8 cellular contexts compared by ENCODE assay signal in the genomic region with DNA sequence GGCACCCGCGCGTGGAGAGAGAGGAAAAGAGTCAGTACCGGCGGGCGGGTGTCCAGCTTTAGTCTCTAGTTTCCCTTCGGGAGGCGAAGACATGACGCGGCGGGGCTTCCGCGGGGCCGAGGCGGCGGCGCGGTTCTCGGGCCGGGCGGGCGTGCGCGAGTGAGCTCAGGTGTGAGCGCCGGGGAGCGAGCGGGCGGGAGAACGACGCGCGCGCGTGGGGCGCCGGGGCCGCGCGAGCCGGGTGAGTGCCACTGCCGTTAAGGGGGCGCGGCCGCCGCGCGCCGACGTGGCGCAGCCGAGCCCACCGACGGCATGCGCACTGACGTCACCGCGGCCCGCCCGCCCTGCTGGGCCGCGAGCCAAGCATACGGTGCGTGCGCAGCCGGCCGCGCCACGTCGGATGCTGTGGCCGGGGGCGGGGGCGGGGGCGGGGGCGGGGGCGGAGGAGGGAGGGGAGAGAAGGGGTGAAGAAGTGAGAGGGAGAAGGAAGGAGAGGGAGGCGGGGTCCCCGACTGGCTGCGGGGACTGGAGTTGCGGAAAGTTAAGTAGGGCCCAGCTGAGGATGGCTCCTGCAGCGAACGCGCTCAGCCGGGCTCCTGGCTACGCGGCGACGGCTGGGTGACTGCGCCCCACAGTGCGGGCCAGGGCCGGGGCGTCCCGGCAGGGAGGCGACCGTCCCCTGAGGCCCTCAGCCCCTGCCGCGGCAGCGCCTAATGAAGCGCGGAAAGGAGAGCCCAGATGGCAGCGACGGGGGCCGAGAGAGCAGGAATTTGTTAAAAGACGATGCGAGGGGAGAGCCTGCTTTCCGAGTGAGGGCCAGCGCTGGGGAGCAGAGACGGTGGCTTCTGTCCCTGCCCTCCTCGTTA. TPM values are rescaled to one million over a fixed set of nuclear protein-coding genes. Genes with fewer than 3 reads are reported as not detected.
A peak's percentile ranks its signal among the peaks of the same experiment; 100 is the strongest.
DNase-seq lines count a peak whose midpoint lies in the region; ATAC-seq and TF ChIP-seq lines count a peak whose summit lies in the region.

TSS of gene DAP (minus strand) at position 259 of the 866 bp plus-strand sequence. CDS start at position 93, 166 bp downstream.

- CTCF ChIA-PET in A673 (lab: Charles Lee) (no interaction called here), mammary epithelial cell (lab: Charles Lee; ENCODE audit: low non-redundant PET) (no interaction called here)

- H3K4me1 ChIP-seq in A673 (ENCODE audit: insufficient read depth, low read length, poor library complexity, severe bottlenecking) (peaks cover 28% of the 10 kb centered on the region), mammary epithelial cell (ENCODE audit: insufficient read depth, low read length) (peaks cover 3% of the 10 kb centered on the region), smooth muscle cell (ENCODE audit: low read depth) (peaks cover 8% of the 10 kb centered on the region)

- peak within 1 kb of the TSS; percentile 89 for H3K4me3 ChIP-seq in A673 (ENCODE audit: low read depth, low read length, poor library complexity, severe bottlenecking)
- H3K4me3 ChIP-seq in WI38 (ENCODE audit: low read depth, low read length): peak within 1 kb of the TSS; percentile 86
- peak within 1 kb of the TSS; percentile 57 to 97 (median 80) for H3K4me3 ChIP-seq in mammary epithelial cell (replicated peaks in 1 of 3; ENCODE audit: insufficient read depth in 1 of 3, low read depth in 2 of 3, low read length in 3 of 3)
- peak within 1 kb of the TSS; percentile 98 for H3K4me3 ChIP-seq in smooth muscle cell

- H3F3A ChIP-seq in smooth muscle cell (ENCODE audit: low read depth): peaks cover 3% of the 10 kb centered on the region

- H3K27ac ChIP-seq in A673 (ENCODE audit: low read depth, low read length, poor library complexity, severe bottlenecking) (peak within 1 kb of the TSS; percentile 88), mammary epithelial cell (ENCODE audit: insufficient read depth, low read depth, low read length) (peak within 1 kb of the TSS; percentile 76), smooth muscle cell (ENCODE audit: low read depth) (peak within 1 kb of the TSS; percentile 96)

- TF ChIP-seq CTCF in A673 (conservative IDR thresholded peaks at IDR 0.05; ENCODE audit: low read depth, low read length): no peak
- TF ChIP-seq CTCF in WI38 (IDR thresholded peaks at IDR 0.05; ENCODE audit: low read depth, low read length): no peak
- TF ChIP-seq CTCF in mammary epithelial cell (conservative IDR thresholded peaks at IDR 0.05 in 1 of 2, IDR thresholded peaks at IDR 0.05 in 1 of 2; ENCODE audit: extremely low read depth in 1 of 2, insufficient read depth in 1 of 2, low read depth in 1 of 2, low read length in 2 of 2): no peak
- TF ChIP-seq CTCF in smooth muscle cell (IDR thresholded peaks at IDR 0.05; ENCODE audit: borderline replicate concordance, insufficient read depth, poor library complexity, severe bottlenecking): no peak

- H3K9ac ChIP-seq in mammary epithelial cell (ENCODE audit: insufficient read depth, low read length): peak within 1 kb of the TSS; percentile 85
- peak within 1 kb of the TSS; percentile 95 for H3K9ac ChIP-seq in smooth muscle cell (ENCODE audit: low read depth)

- 3% methylated on average over 5 of the region's 109 CpGs for WGBS in mammary epithelial cell (ENCODE audit: low coverage, missing lambda C conversion rate)
- 2% methylated on average over 40 of the region's 109 CpGs for WGBS in smooth muscle cell (ENCODE audit: low lambda C conversion rate)

- H3K9me3 ChIP-seq in A673 (ENCODE audit: low read depth, low read length, poor library complexity, severe bottlenecking) (no peaks in the 10 kb centered on the region), mammary epithelial cell (replicated peaks; ENCODE audit: insufficient read depth, low read length) (no peaks in the 10 kb centered on the region), smooth muscle cell (replicated peaks; ENCODE audit: low read depth) (no peaks in the 10 kb centered on the region)

- DNase-seq in A673 (ENCODE audit: low spot score) (peak; percentile 89), NCI-H2196 (lab: John Stamatoyannopoulos, UW; ENCODE audit: unreplicated experiment) (peak; percentile 90), mammary epithelial cell (peak; percentile 71), iPS-NIHi11 (ENCODE audit: low spot score) (peak; percentile 94), smooth muscle cell (lab: John Stamatoyannopoulos, UW; ENCODE audit: unreplicated experiment) (peak; percentile 70)

- H3K27me3 ChIP-seq in A673 (replicated peaks; ENCODE audit: insufficient read depth, low read depth, low read length, poor library complexity) (no peaks in the 10 kb centered on the region), mammary epithelial cell (ENCODE audit: insufficient read depth, low read length) (no peaks in the 10 kb centered on the region), smooth muscle cell (ENCODE audit: low read depth) (no peaks in the 10 kb centered on the region)

- in situ Hi-C loops in mammary epithelial cell (cut with MboI; ENCODE audit: low sequenced_read_pairs in 2 of 2): no loop called here

- no peaks in the 10 kb centered on the region for H3K36me3 ChIP-seq in A673 (ENCODE audit: insufficient read depth, low read length, poor library complexity, severe bottlenecking)
- no peaks in the 10 kb centered on the region for H3K36me3 ChIP-seq in mammary epithelial cell (ENCODE audit: insufficient read depth, low read length)
- H3K36me3 ChIP-seq in smooth muscle cell (ENCODE audit: low read depth): no peaks in the 10 kb centered on the region

- H3K4me2 ChIP-seq in mammary epithelial cell (ENCODE audit: insufficient read depth, low read depth, low read length): peak within 1 kb of the TSS; percentile 92
- H3K4me2 ChIP-seq in smooth muscle cell: peak within 1 kb of the TSS; percentile 94

- H3K79me2 ChIP-seq in mammary epithelial cell (ENCODE audit: insufficient read depth, low read length): peaks cover 47% of the 10 kb centered on the region
- H3K79me2 ChIP-seq in smooth muscle cell (ENCODE audit: low read depth): peaks cover 33% of the 10 kb centered on the region

- dilution Hi-C loops in mammary epithelial cell (cut with HindIII; ENCODE audit: low sequenced_read_pairs): no loop called here

- POLR2A ChIA-PET in A673 (lab: Charles Lee; ENCODE audit: low non-redundant PET): no interaction called here

- H2AFZ ChIP-seq in mammary epithelial cell (ENCODE audit: low read depth, low read length) (peak within 1 kb of the TSS; percentile 99), smooth muscle cell (ENCODE audit: low read depth) (peak within 1 kb of the TSS; percentile 80)

- intact Hi-C loops in A673 (cut with micrococcal nuclease; ENCODE audit: unreplicated experiment) (no loop called here), mammary epithelial cell (cut with micrococcal nuclease) (loop anchor here (2.0 to 10.0 kb wide), 3 partner anchors 56 to 308 kb away; no protein-coding TSS in a partner anchor)

- no TSS peak for BruUV-seq in A673 (replicated peaks; lab: Mats Ljungman, UMichigan)
- no TSS peak for BruUV-seq in mammary epithelial cell (replicated peaks; lab: Mats Ljungman, UMichigan)

- H4K20me1 ChIP-seq in mammary epithelial cell (ENCODE audit: insufficient read depth, low read length): no peaks in the 10 kb centered on the region
- H4K20me1 ChIP-seq in smooth muscle cell (ENCODE audit: low read depth): peaks cover 34% of the 10 kb centered on the region

- ATAC-seq in GM18861 (IDR thresholded peaks at IDR 0.05; ENCODE audit: unreplicated experiment) (peak; percentile 48), HG03095 (IDR thresholded peaks at IDR 0.05; ENCODE audit: unreplicated experiment) (peak; percentile 65)

RNA-seq across cellular contexts. Expression of gene DAP, which starts in this region (rescaled TPM):
- total RNA-seq in A673 (2021) (95.9 and 98.3 TPM in 2 replicates), mammary epithelial cell (100 to 1,000 TPM in 1 of 2 donors, 10 to 100 TPM in 1; 15.3 to 102 TPM), smooth muscle cell (52.3 and 63.7 TPM in 2 replicates)
- polyA plus RNA-seq in mammary epithelial cell (54.4 TPM), smooth muscle cell (160 and 190 TPM in 2 replicates)
- polyA minus RNA-seq in mammary epithelial cell: 103 TPM

Comparison
In these comparisons a context has a peak if more than half of its experiments do, and no peak if none do; other contexts are left out.
1. Peak in every context shown above with its lines: DNase-seq, ATAC-seq, H3K4me3 ChIP-seq and H3K27ac ChIP-seq.